In the genomic region with DNA sequence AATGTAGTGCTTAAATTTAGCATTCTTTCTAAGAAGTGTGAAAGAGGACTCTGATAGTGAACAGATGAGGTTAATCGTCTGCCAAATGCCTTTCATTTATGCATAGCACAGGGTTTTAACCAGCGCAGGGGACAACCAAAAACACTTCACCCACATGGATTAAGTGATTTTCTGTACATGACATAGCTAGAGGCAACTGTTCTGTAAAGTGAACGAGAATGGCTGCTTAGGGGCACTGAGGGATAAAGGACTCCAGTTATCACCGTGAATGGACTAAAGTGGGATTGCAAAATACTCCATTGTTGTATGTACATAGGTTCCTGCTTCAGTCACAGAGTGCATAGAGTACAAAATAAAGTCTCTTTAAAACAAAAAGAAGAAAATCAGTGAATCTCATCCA, we compare ENCODE assay signal across 15 cellular contexts.
"Had no signal": no experiment of that assay in that cellular context is flagged by ENCODE, and none has a peak within 500 bp of the region (broad histone marks: within the 10 kb centered on the region; RNA-seq: fewer than 3 reads in every experiment).

No MANE protein-coding gene starts in this region.

- ATAC-seq: activated CD4-positive, alpha-beta T cell treated with anti-CD3 and anti-CD28 coated beads for 36 hours; activated naive CD4-positive, alpha-beta T cell treated with anti-CD3 and anti-CD28 coated beads, Interleukin-2, amount 50 U/mL, for 72 hours; naive thymus-derived CD8-positive, alpha-beta T cell; WTC11 had no signal

- H3K4me3 ChIP-seq: adrenal gland, esophagus muscularis mucosa, prostate gland, right atrium auricular region, stomach had no signal

- H3K4me1 ChIP-seq: adrenal gland, esophagus muscularis mucosa, prostate gland, right atrium auricular region had no signal

- H3K27ac ChIP-seq: adrenal gland, esophagus muscularis mucosa, prostate gland, right atrium auricular region, stomach had no signal

- DNase-seq: activated CD4-positive, alpha-beta T cell treated with anti-CD3 and anti-CD28 coated beads for 36 hours; activated CD4-positive, alpha-beta T cell treated with anti-CD3 and anti-CD28 coated beads, Interleukin-2, amount 50 U/mL, for 48 hours; activated gamma-delta T cell treated with Interleukin-2 at 50 U/mL for 16 hours; activated T-cell treated with anti-CD3 and anti-CD28 coated beads for 4 hours; adrenal gland; effector CD4-positive, alpha-beta T cell; naive thymus-derived CD8-positive, alpha-beta T cell; stimulated activated CD4-positive, alpha-beta T cell treated with anti-CD3 and anti-CD28 coated beads, Interleukin-2, amount 100 ng/mL, for 48 hours; stomach; trophoblast cell had no signal

- H3K27me3 ChIP-seq: adrenal gland, esophagus muscularis mucosa, right atrium auricular region, stomach had no signal

- H3K9me3 ChIP-seq: adrenal gland, esophagus muscularis mucosa, prostate gland, right atrium auricular region, stomach had no signal

- H3K36me3 ChIP-seq: adrenal gland, esophagus muscularis mucosa, prostate gland, right atrium auricular region, stomach had no signal
